13 cellular contexts compared by ENCODE assay signal in genomic region chr2:66888791-66889631, GRCh38.
DNase-seq lines count a peak whose midpoint lies in the region; ATAC-seq and TF ChIP-seq lines count a peak whose summit lies in the region.
"Had no signal": no experiment of that assay in that cellular context is flagged by ENCODE, and none has a peak within 500 bp of the region (broad histone marks: within the 10 kb centered on the region; RNA-seq: fewer than 3 reads in every experiment).

No MANE protein-coding gene starts in this region.

- H3K9me3 Mint-ChIP-seq in osteocyte (ENCODE audit: unreplicated experiment): peaks cover 11% of the 10 kb centered on the region

- H3K4me1 ChIP-seq in mesodermal cell (ENCODE audit: control insufficient read depth, insufficient read depth, low read length, poor library complexity, severe bottlenecking): peaks cover 15% of the 10 kb centered on the region

- DNase-seq in A172 (ENCODE audit: low spot score): peak; percentile 19
- peak; percentile 65 for DNase-seq in HS-5 (ENCODE audit: low read depth)
- DNase-seq in choroid plexus epithelial cell (ENCODE audit: low read depth): peak; percentile 93
- no peak for DNase-seq in dorsolateral prefrontal cortex
- DNase-seq in osteocyte (ENCODE audit: extremely low spot score, unreplicated experiment): no peak
- DNase-seq in stimulated activated CD4-positive, alpha-beta T cell treated with anti-CD3 and anti-CD28 coated beads, Interleukin-15, amount 100 ng/mL, for 24 hours: no peak
- DNase-seq: activated CD8-positive, alpha-beta memory T cell treated with anti-CD3 and anti-CD28 coated beads, Interleukin-2, amount 10 ng/mL, durations not matched to agents 7 days and 5 days; glutamatergic neuron; NCI-H526 had no signal

- no peak overlapping the region for H3K4me3 Mint-ChIP-seq in osteocyte (ENCODE audit: unreplicated experiment)
- H3K4me3 Mint-ChIP-seq: activated CD8-positive, alpha-beta memory T cell treated with anti-CD3 and anti-CD28 coated beads, Interleukin-2, amount 10 ng/mL, durations not matched to agents 7 days and 5 days; T-helper 1 cell treated with Interleukin-12 subunit alpha and Interleukin-12 subunit beta and Interleukin-4 antibody, amounts not matched to agents 30 μg/mL and 1 μg/mL, for 36 hours had no signal

- H3K27me3 ChIP-seq in dorsolateral prefrontal cortex: peaks cover 0 to 9% (median 0%) of the 10 kb centered on the region in 45 donors

- H3K27ac ChIP-seq in mesodermal cell (ENCODE audit: low read depth, low read length, severe bottlenecking) (peak overlapping the region; percentile 53), dorsolateral prefrontal cortex (no peak overlapping the region)
- H3K27ac ChIP-seq: thoracic aorta had no signal

- H3K4me1 Mint-ChIP-seq in osteocyte (ENCODE audit: unreplicated experiment): no peaks in the 10 kb centered on the region
- H3K4me1 Mint-ChIP-seq: activated CD8-positive, alpha-beta memory T cell treated with anti-CD3 and anti-CD28 coated beads, Interleukin-2, amount 10 ng/mL, durations not matched to agents 7 days and 5 days had no signal

- H3K4me3 ChIP-seq in choroid plexus epithelial cell (ENCODE audit: low read depth, low read length): no peak overlapping the region
- no peak overlapping the region for H3K4me3 ChIP-seq in mesodermal cell (ENCODE audit: extremely low read depth, insufficient read depth, low read length, poor library complexity, severe bottlenecking)
- no peak overlapping the region for H3K4me3 ChIP-seq in dorsolateral prefrontal cortex
- H3K4me3 ChIP-seq: thoracic aorta had no signal

- peaks cover 5% of the 10 kb centered on the region for H3K27me3 Mint-ChIP-seq in osteocyte (ENCODE audit: unreplicated experiment)
- H3K27me3 Mint-ChIP-seq: activated CD8-positive, alpha-beta memory T cell treated with anti-CD3 and anti-CD28 coated beads, Interleukin-2, amount 10 ng/mL, durations not matched to agents 7 days and 5 days had no signal

- intact Hi-C loops in dorsolateral prefrontal cortex (cut with DNase I): no loop called here

- no peak for TF ChIP-seq CTCF in choroid plexus epithelial cell (conservative IDR thresholded peaks at IDR 0.05; ENCODE audit: low read depth, low read length)
- no peak for TF ChIP-seq CTCF in dorsolateral prefrontal cortex (IDR thresholded peaks at IDR 0.05 in 54 of 56, conservative IDR thresholded peaks at IDR 0.05 in 2 of 56; ENCODE audit: low read depth in 1 of 56, partially characterized antibody in 56 of 56)
- no peak for TF ChIP-seq CTCF in osteocyte (IDR thresholded peaks at IDR 0.05)

- 79 to 86% methylated on average over 4 to 5 of the region's 6 CpGs for WGBS in mesodermal cell (ENCODE audit: insufficient coverage in 2 of 2), 2 experiments

- no peaks in the 10 kb centered on the region for H3K36me3 Mint-ChIP-seq in osteocyte (ENCODE audit: unreplicated experiment)
- H3K36me3 Mint-ChIP-seq: activated CD8-positive, alpha-beta memory T cell treated with anti-CD3 and anti-CD28 coated beads, Interleukin-2, amount 10 ng/mL, durations not matched to agents 7 days and 5 days had no signal

- no peak for ATAC-seq in GM19324 (IDR thresholded peaks at IDR 0.05; ENCODE audit: low FRiP score, unreplicated experiment)
- ATAC-seq: activated CD8-positive, alpha-beta memory T cell treated with anti-CD3 and anti-CD28 coated beads, Interleukin-2, amount 10 ng/mL, durations not matched to agents 7 days and 5 days had no signal

- no peaks in the 10 kb centered on the region for H3K36me3 ChIP-seq in mesodermal cell (ENCODE audit: control insufficient read depth, insufficient read depth, low read length)
- H3K36me3 ChIP-seq: thoracic aorta had no signal

- no peak overlapping the region for H3K27ac Mint-ChIP-seq in osteocyte (ENCODE audit: unreplicated experiment)
- H3K27ac Mint-ChIP-seq: activated CD8-positive, alpha-beta memory T cell treated with anti-CD3 and anti-CD28 coated beads, Interleukin-2, amount 10 ng/mL, durations not matched to agents 7 days and 5 days; T-helper 1 cell treated with Interleukin-12 subunit alpha and Interleukin-12 subunit beta and Interleukin-4 antibody, amounts not matched to agents 30 μg/mL and 1 μg/mL, for 36 hours had no signal

- peaks cover 5% of the 10 kb centered on the region for H3K9me3 ChIP-seq in mesodermal cell (ENCODE audit: control insufficient read depth, low read length)
- H3K9me3 ChIP-seq: thoracic aorta had no signal

Comparison
In these comparisons a context has a peak if more than half of its experiments do, and no peak if none do; other contexts are left out.
1. DNase-seq: peak in A172 (single experiment), HS-5 (single experiment) and choroid plexus epithelial cell (single experiment); none in dorsolateral prefrontal cortex (0 of 10), osteocyte (single experiment) and stimulated activated CD4-positive, alpha-beta T cell treated with anti-CD3 and anti-CD28 coated beads, Interleukin-15, amount 100 ng/mL, for 24 hours (single experiment).